Comparison of ENCODE assay signal across 1 cellular context in genomic region chr2:111167238-111168162, GRCh38.
A peak's percentile ranks its signal among the peaks of the same experiment; 100 is the strongest.
TF ChIP-seq lines count a peak whose summit lies in the region.

No MANE protein-coding gene starts in this region.

TF ChIP-seq in GM12878, 131 proteins besides CTCF, POLR2A, EP300 and RAD21:
- 0 out of 2 replicates have a peak, but pooled peaks have one; percentile 20 for TF ChIP-seq NBN (IDR thresholded peaks at IDR 0.05)
- peak; percentile 6; the same call in 1 of the 3 replicates for TF ChIP-seq POU2F2 (IDR thresholded peaks at IDR 0.05; ENCODE audit: borderline replicate concordance, low read depth, low read length)
- TF ChIP-seq FOXM1 (IDR thresholded peaks at IDR 0.05; ENCODE audit: low read depth, low read length) = no peak
- TF ChIP-seq STAT3 (IDR thresholded peaks at IDR 0.05; ENCODE audit: low read depth, low read length) = no peak
- peak; percentile 74 for TF ChIP-seq MTA2 (IDR thresholded peaks at IDR 0.05; ENCODE audit: low read depth)
- no peak for TF ChIP-seq SREBF2 (IDR thresholded peaks at IDR 0.05; ENCODE audit: low read length)
- 0 out of 2 replicates have a peak, but pooled peaks have one; percentile 22 for TF ChIP-seq SMARCA5 (IDR thresholded peaks at IDR 0.05)
- peak; percentile 47; the same call in 1 of the 2 replicates for TF ChIP-seq TCF12 (IDR thresholded peaks at IDR 0.05; ENCODE audit: low read depth, low read length)
- TF ChIP-seq DPF2 (IDR thresholded peaks at IDR 0.05) = peak; percentile 50
- TF ChIP-seq IKZF2 (IDR thresholded peaks at IDR 0.05) = peak in 1 of 2 experiments; percentile 36; a peak in 1 of 4 replicates
- TF ChIP-seq PML (IDR thresholded peaks at IDR 0.05; ENCODE audit: low read length) = 0 out of 2 replicates have a peak, but pooled peaks have one; percentile 10
- peak; percentile 19; the same call in 1 of the 2 replicates for TF ChIP-seq RUNX3 (IDR thresholded peaks at IDR 0.05; ENCODE audit: low read length)
- TF ChIP-seq IKZF1 (conservative IDR thresholded peaks at IDR 0.05) = peak; percentile 49
- 0 out of 2 replicates have a peak, but pooled peaks have one; percentile 27 for TF ChIP-seq POLR2AphosphoS2 (IDR thresholded peaks at IDR 0.05; ENCODE audit: low read depth, low read length)
- TF ChIP-seq MYB (IDR thresholded peaks at IDR 0.05; ENCODE audit: borderline replicate concordance, low read depth, low read length) = no peak
- peak; percentile 74 for TF ChIP-seq BCL11A (IDR thresholded peaks at IDR 0.05; ENCODE audit: low read depth, low read length)
- no peak for TF ChIP-seq POLR2AphosphoS5 (IDR thresholded peaks at IDR 0.05; ENCODE audit: low read length)
- no peak for TF ChIP-seq NR2F1 (conservative IDR thresholded peaks at IDR 0.05)
TF ChIP-seq in GM12878: peak in this region for 12.
